Comparison of ENCODE assay signal across 17 cellular contexts in genomic region chr3:123536153-123536895, GRCh38. TPM values are rescaled to one million over a fixed set of nuclear protein-coding genes. Genes with fewer than 3 reads are reported as not detected.
DNase-seq lines count a peak whose midpoint lies in the region; ATAC-seq and TF ChIP-seq lines count a peak whose summit lies in the region.
"Had no signal": no experiment of that assay in that cellular context is flagged by ENCODE, and none has a peak within 500 bp of the region (broad histone marks: within the 10 kb centered on the region; RNA-seq: fewer than 3 reads in every experiment).

No MANE protein-coding gene starts in this region.

- H3K36me3 ChIP-seq in uterus, result no peaks in the 10 kb centered on the region
- H3K36me3 ChIP-seq: cardiac muscle cell had no signal

- no peaks in the 10 kb centered on the region for H3K36me3 Mint-ChIP-seq in activated CD8-positive, alpha-beta memory T cell treated with anti-CD3 and anti-CD28 coated beads, Interleukin-2, amount 10 ng/mL, durations not matched to agents 7 days and 5 days
- no peaks in the 10 kb centered on the region for H3K36me3 Mint-ChIP-seq in H9 (ENCODE audit: insufficient read depth in 1 of 3, low read depth in 3 of 3)
- H3K36me3 Mint-ChIP-seq: naive B cell had no signal

- H3K27ac ChIP-seq in uterus (no peak overlapping the region), H9 (ENCODE audit: insufficient read length, low read depth, low read length) (no peak overlapping the region)
- H3K27ac ChIP-seq: cardiac muscle cell had no signal

- H2BK15ac ChIP-seq in H9 (ENCODE audit: low read depth, low read length), result no peak overlapping the region

- H3K4me2 ChIP-seq in H9 (ENCODE audit: insufficient read depth, insufficient read length, low read length), result no peak overlapping the region

- H3K18ac ChIP-seq in H9 (ENCODE audit: insufficient read length, low read depth, low read length), result no peak overlapping the region

- H3K27me3 ChIP-seq in uterus (no peaks in the 10 kb centered on the region), H9 (ENCODE audit: insufficient read depth, low read length) (no peaks in the 10 kb centered on the region)
- H3K27me3 ChIP-seq: cardiac muscle cell had no signal

- no peak overlapping the region for H2AK5ac ChIP-seq in H9 (ENCODE audit: insufficient read length, low read length)

- no peak overlapping the region for H4K5ac ChIP-seq in H9 (ENCODE audit: insufficient read length, low read depth, low read length)

- H4K20me1 ChIP-seq in H9 (ENCODE audit: control insufficient read depth, insufficient read depth, insufficient read length), result no peaks in the 10 kb centered on the region

- peak; percentile 56 for ATAC-seq in GM18873 (IDR thresholded peaks at IDR 0.05; ENCODE audit: low FRiP score, unreplicated experiment)
- ATAC-seq in HG02852 (IDR thresholded peaks at IDR 0.05; ENCODE audit: unreplicated experiment), result peak; percentile 84
- ATAC-seq in HG03571 (IDR thresholded peaks at IDR 0.05; ENCODE audit: unreplicated experiment), result peak; percentile 76
- no peak for ATAC-seq in activated CD8-positive, alpha-beta memory T cell treated with anti-CD3 and anti-CD28 coated beads, Interleukin-2, amount 10 ng/mL, durations not matched to agents 7 days and 5 days
- ATAC-seq: stimulated activated memory B cell treated with anti-CD40 and anti-IgM and Interleukin-4, amounts not matched to agents 10 μg/mL and 1 μg/mL and 100 μg/mL, for 72 hours had no signal

- H3K9me3 ChIP-seq in uterus (no peaks in the 10 kb centered on the region), H9 (ENCODE audit: control insufficient read depth, low read depth, low read length) (no peaks in the 10 kb centered on the region)

- TF ChIP-seq POLR2A in uterus (IDR thresholded peaks at IDR 0.05), result no peak

- H3K27ac Mint-ChIP-seq in activated CD8-positive, alpha-beta memory T cell treated with anti-CD3 and anti-CD28 coated beads, Interleukin-2, amount 10 ng/mL, durations not matched to agents 7 days and 5 days, result no peak overlapping the region
- no peak overlapping the region for H3K27ac Mint-ChIP-seq in H9
- H3K27ac Mint-ChIP-seq: B cell; stimulated activated memory B cell treated with anti-CD40 and anti-IgM and Interleukin-4, amounts not matched to agents 10 μg/mL and 1 μg/mL and 100 μg/mL, for 72 hours had no signal

- H2AFZ ChIP-seq in H9 (ENCODE audit: low read length), result no peak overlapping the region

- no peaks in the 10 kb centered on the region for H3K79me2 ChIP-seq in H9 (ENCODE audit: insufficient read depth, low read length)

- H3K4me3 Mint-ChIP-seq in activated CD8-positive, alpha-beta memory T cell treated with anti-CD3 and anti-CD28 coated beads, Interleukin-2, amount 10 ng/mL, durations not matched to agents 7 days and 5 days, result no peak overlapping the region
- H3K4me3 Mint-ChIP-seq in H9, result no peak overlapping the region
- H3K4me3 Mint-ChIP-seq: B cell; naive B cell; stimulated activated memory B cell treated with anti-CD40 and anti-IgM and Interleukin-4, amounts not matched to agents 10 μg/mL and 1 μg/mL and 100 μg/mL, for 72 hours had no signal

- H2BK12ac ChIP-seq in H9 (ENCODE audit: insufficient read length, low read depth, low read length), result no peak overlapping the region

- intact Hi-C loops in uterus (cut with DNase I; ENCODE audit: low total_unique reads), result no loop called here

- CTCF ChIA-PET in activated CD8-positive, alpha-beta memory T cell treated with anti-CD3 and anti-CD28 coated beads, Interleukin-2, amount 10 ng/mL, durations not matched to agents 7 days and 5 days (lab: Charles Lee), result interaction anchor here (1.1 kb wide), 1 partner anchor 9 kb away, joined by 3 read pairs; no protein-coding TSS in a partner anchor

- H3K14ac ChIP-seq in H9 (ENCODE audit: insufficient read depth, low read length), result no peak overlapping the region

- no peak overlapping the region for H3K9ac ChIP-seq in H9 (ENCODE audit: extremely low read depth, insufficient read length, low read length)

- H3K4me1 ChIP-seq in uterus (no peaks in the 10 kb centered on the region), H9 (ENCODE audit: insufficient read depth, low read length) (no peaks in the 10 kb centered on the region)

- H2BK120ac ChIP-seq in H9 (ENCODE audit: low read depth, low read length, poor library complexity, severe bottlenecking), result no peak overlapping the region

- DNase-seq in GM12865 (ENCODE audit: low read depth), result peak; percentile 68
- DNase-seq in kidney tubule cell (ENCODE audit: low spot score), result no peak
- no peak for DNase-seq in activated CD8-positive, alpha-beta memory T cell treated with anti-CD3 and anti-CD28 coated beads, Interleukin-2, amount 10 ng/mL, durations not matched to agents 7 days and 5 days
- no peak for DNase-seq in uterus
- no peak for DNase-seq in H9
- DNase-seq: activated naive CD4-positive, alpha-beta T cell; glutamatergic neuron; left cardiac atrium; naive B cell; NCI-H1048; NCI-H524 treated with DMSO at 0.1 percent for 48 hours had no signal

- WGBS in H9 (ENCODE audit: extremely low coverage, insufficient read length, low lambda C conversion rate), result no CpG with 5 or more reads among the region's 5 CpGs

- no peak overlapping the region; the same call in 1 of the 2 replicates for H3K4me3 ChIP-seq in GM12865 (ENCODE audit: low read depth, low read length)
- H3K4me3 ChIP-seq in uterus, result no peak overlapping the region
- H3K4me3 ChIP-seq: cardiac muscle cell had no signal

- no peak overlapping the region for H3T11ph ChIP-seq in H9 (ENCODE audit: low read length)

- H2BK5ac ChIP-seq in H9 (ENCODE audit: insufficient read length, low read length), result no peak overlapping the region

- no peak overlapping the region for H2BK20ac ChIP-seq in H9 (ENCODE audit: low read depth, low read length, poor library complexity, severe bottlenecking)

- H3K23ac ChIP-seq in H9 (ENCODE audit: insufficient read length, low read depth, low read length), result no peak overlapping the region

- H3K79me1 ChIP-seq in H9 (ENCODE audit: insufficient read depth, low read depth, low read length, poor library complexity, severe bottlenecking), result no peaks in the 10 kb centered on the region

- no peak overlapping the region for H4K8ac ChIP-seq in H9 (replicated peaks; ENCODE audit: insufficient read length, low read depth, low read length)

- no peaks in the 10 kb centered on the region for H3K9me3 Mint-ChIP-seq in activated CD8-positive, alpha-beta memory T cell treated with anti-CD3 and anti-CD28 coated beads, Interleukin-2, amount 10 ng/mL, durations not matched to agents 7 days and 5 days (ENCODE audit: low read depth)
- no peaks in the 10 kb centered on the region for H3K9me3 Mint-ChIP-seq in H9
- H3K9me3 Mint-ChIP-seq: naive B cell; stimulated activated memory B cell treated with anti-CD40 and anti-IgM and Interleukin-4, amounts not matched to agents 10 μg/mL and 1 μg/mL and 100 μg/mL, for 72 hours had no signal

- TF ChIP-seq CTCF in GM12865 (IDR thresholded peaks at IDR 0.05; ENCODE audit: insufficient read depth, low read depth, low read length, missing control alignments), result no peak
- TF ChIP-seq CTCF in uterus (IDR thresholded peaks at IDR 0.05), result no peak
- TF ChIP-seq CTCF in H9 (conservative IDR thresholded peaks at IDR 0.05), result no peak

- H3K27me3 Mint-ChIP-seq in activated CD8-positive, alpha-beta memory T cell treated with anti-CD3 and anti-CD28 coated beads, Interleukin-2, amount 10 ng/mL, durations not matched to agents 7 days and 5 days, result no peaks in the 10 kb centered on the region
- H3K27me3 Mint-ChIP-seq in H9 (ENCODE audit: low read depth), result no peaks in the 10 kb centered on the region
- H3K27me3 Mint-ChIP-seq: B cell; naive B cell; stimulated activated memory B cell treated with anti-CD40 and anti-IgM and Interleukin-4, amounts not matched to agents 10 μg/mL and 1 μg/mL and 100 μg/mL, for 72 hours had no signal

- no peak overlapping the region for H3K56ac ChIP-seq in H9 (ENCODE audit: insufficient read length, low read depth, low read length)

- H3K4ac ChIP-seq in H9 (ENCODE audit: low read depth, low read length), result no peak overlapping the region

- H3K4me1 Mint-ChIP-seq in activated CD8-positive, alpha-beta memory T cell treated with anti-CD3 and anti-CD28 coated beads, Interleukin-2, amount 10 ng/mL, durations not matched to agents 7 days and 5 days, result peaks cover 12% of the 10 kb centered on the region
- no peaks in the 10 kb centered on the region for H3K4me1 Mint-ChIP-seq in H9
- H3K4me1 Mint-ChIP-seq: B cell had no signal

- H3K23me2 ChIP-seq in H9 (ENCODE audit: insufficient read length, low read depth, low read length, poor library complexity, severe bottlenecking), result no peaks in the 10 kb centered on the region

- H4K91ac ChIP-seq in H9 (ENCODE audit: insufficient read length, low read depth, low read length), result no peak overlapping the region

RNA-seq across cellular contexts. Expression of gene HACD2, which starts 48.5 kb away (rescaled TPM):
- 10 to 100 TPM; 17.8 to 24.9 TPM for total RNA-seq in activated CD8-positive, alpha-beta memory T cell treated with anti-CD3 and anti-CD28 coated beads, Interleukin-2, amount 10 ng/mL, durations not matched to agents 7 days and 5 days
- 10 to 100 TPM; 21.5 to 38.0 (median 28.8) TPM for total RNA-seq in uterus
- 27.4 and 28.4 TPM in 2 replicates for total RNA-seq in H9 (2021)
